Comparison of ENCODE assay signal across 8 cellular contexts in genomic region chr17:63550816-63551639, GRCh38. TPM values are rescaled to one million over a fixed set of nuclear protein-coding genes. Genes with fewer than 3 reads are reported as not detected.
DNase-seq lines count a peak whose midpoint lies in the region; ATAC-seq, FAIRE-seq and TF ChIP-seq lines count a peak whose summit lies in the region.

No MANE protein-coding gene starts in this region.

- 0 to 1% methylated on average over 27 to 32 of the region's 32 CpGs for WGBS in lung, 2 donors
- 2% methylated on average over 18 to 24 of the region's 32 CpGs for WGBS in thyroid gland, 2 donors

- H3K9me3 Mint-ChIP-seq in activated naive CD4-positive, alpha-beta T cell treated with anti-CD3 and anti-CD28 coated beads for 36 hours, result no peaks in the 10 kb centered on the region
- H3K9me3 Mint-ChIP-seq in dendritic cell treated with granulocyte-macrophage colony-stimulating factor and Interleukin-4, amounts not matched to agents 40 ng/mL and 50 ng/mL, for 4 days, result no peaks in the 10 kb centered on the region

- TF ChIP-seq POLR2A in thyroid gland (IDR thresholded peaks at IDR 0.05) (no peak), GM18505 (IDR thresholded peaks at IDR 0.05; ENCODE audit: borderline replicate concordance, extremely low read depth, insufficient read depth, insufficient read length) (no peak)

- H3K27me3 ChIP-seq in lung (ENCODE audit: control insufficient read depth, insufficient read depth), result no peaks in the 10 kb centered on the region
- H3K27me3 ChIP-seq in thyroid gland, result no peaks in the 10 kb centered on the region

- intact Hi-C loops in activated naive CD4-positive, alpha-beta T cell treated with anti-CD3 and anti-CD28 coated beads for 36 hours (cut with micrococcal nuclease), result loop anchor here (1.0 to 2.0 kb wide), 8 partner anchors 49 to 292 kb away; partner anchors contain the start of genes CYB561, FTSJ3, MAP3K3 and PSMC5
- intact Hi-C loops in dendritic cell treated with granulocyte-macrophage colony-stimulating factor and Interleukin-4, amounts not matched to agents 40 ng/mL and 50 ng/mL, for 4 days (cut with micrococcal nuclease), result loop anchor here (1.0 to 5.0 kb wide), 3 partner anchors 46 to 105 kb away; partner anchors contain the start of gene CYB561
- intact Hi-C loops in thyroid gland (cut with DNase I), result no loop called here

- H3K36me3 Mint-ChIP-seq in activated naive CD4-positive, alpha-beta T cell treated with anti-CD3 and anti-CD28 coated beads for 36 hours (ENCODE audit: low read depth), result peaks cover 12% of the 10 kb centered on the region
- H3K36me3 Mint-ChIP-seq in dendritic cell treated with granulocyte-macrophage colony-stimulating factor and Interleukin-4, amounts not matched to agents 40 ng/mL and 50 ng/mL, for 4 days (ENCODE audit: low read depth), result peaks cover 35% of the 10 kb centered on the region

- peak overlapping the region; percentile 61 to 86 for H3K27ac ChIP-seq in lung (ENCODE audit: low read depth in 1 of 2, low read length in 1 of 2)
- peak overlapping the region; percentile 57 to 86 (median 79) for H3K27ac ChIP-seq in thyroid gland

- peak overlapping the region; percentile 82 for H3K4me3 Mint-ChIP-seq in activated naive CD4-positive, alpha-beta T cell treated with anti-CD3 and anti-CD28 coated beads for 36 hours
- H3K4me3 Mint-ChIP-seq in dendritic cell treated with granulocyte-macrophage colony-stimulating factor and Interleukin-4, amounts not matched to agents 40 ng/mL and 50 ng/mL, for 4 days, result peak overlapping the region; percentile 98

- no peaks in the 10 kb centered on the region for H3K27me3 Mint-ChIP-seq in activated naive CD4-positive, alpha-beta T cell treated with anti-CD3 and anti-CD28 coated beads for 36 hours (ENCODE audit: low read depth)
- no peaks in the 10 kb centered on the region for H3K27me3 Mint-ChIP-seq in dendritic cell treated with granulocyte-macrophage colony-stimulating factor and Interleukin-4, amounts not matched to agents 40 ng/mL and 50 ng/mL, for 4 days

- DNase-seq in activated naive CD4-positive, alpha-beta T cell treated with anti-CD3 and anti-CD28 coated beads for 36 hours, result peak; percentile 41
- DNase-seq in activated naive CD4-positive, alpha-beta T cell treated with anti-CD3 and anti-CD28 coated beads, Interleukin-2, amount 50 U/mL, for 16 hours, result no peak
- peak; percentile 51 for DNase-seq in HTR-8/SVneo (ENCODE audit: insufficient read length, low spot score)
- peak; percentile 21 for DNase-seq in SHP77 treated with DMSO at 0.1 percent for 48 hours (lab: John Stamatoyannopoulos, UW)
- no peak for DNase-seq in lung (ENCODE audit: low spot score)
- peak in 1 of 2 donors; percentile 9 for DNase-seq in thyroid gland

- H3K4me3 ChIP-seq in lung, result peak overlapping the region; percentile 75
- H3K4me3 ChIP-seq in thyroid gland (replicated peaks in 1 of 3), result peak overlapping the region; percentile 65 to 99 (median 85)

- no peaks in the 10 kb centered on the region for H3K9me3 ChIP-seq in lung (ENCODE audit: control insufficient read depth in 2 of 2, insufficient read depth in 1 of 2, low read length in 1 of 2)
- H3K9me3 ChIP-seq in thyroid gland, result no peaks in the 10 kb centered on the region

- H3K36me3 ChIP-seq in lung (ENCODE audit: control insufficient read depth in 2 of 2, insufficient read depth in 2 of 2, low read length in 2 of 2) (no peaks in the 10 kb centered on the region), thyroid gland (no peaks in the 10 kb centered on the region)

- TF ChIP-seq CTCF in lung (IDR thresholded peaks at IDR 0.05; ENCODE audit: control extremely low read depth, extremely low read depth) (no peak), thyroid gland (IDR thresholded peaks at IDR 0.05) (peak in 1 of 6 experiments; percentile 1)

- peak overlapping the region; percentile 94 for H3K27ac Mint-ChIP-seq in activated naive CD4-positive, alpha-beta T cell treated with anti-CD3 and anti-CD28 coated beads for 36 hours
- peak overlapping the region; percentile 97 for H3K27ac Mint-ChIP-seq in dendritic cell treated with granulocyte-macrophage colony-stimulating factor and Interleukin-4, amounts not matched to agents 40 ng/mL and 50 ng/mL, for 4 days

- H3K4me1 ChIP-seq in lung (ENCODE audit: control insufficient read depth in 2 of 2, insufficient read depth in 2 of 2, low read length in 2 of 2), result peaks cover 6 to 22% of the 10 kb centered on the region in 2 donors
- peaks cover 27 to 29% of the 10 kb centered on the region in 2 donors for H3K4me1 ChIP-seq in thyroid gland

- H3K4me1 Mint-ChIP-seq in activated naive CD4-positive, alpha-beta T cell treated with anti-CD3 and anti-CD28 coated beads for 36 hours (ENCODE audit: low read depth), result peaks cover 42% of the 10 kb centered on the region
- peaks cover 53% of the 10 kb centered on the region for H3K4me1 Mint-ChIP-seq in dendritic cell treated with granulocyte-macrophage colony-stimulating factor and Interleukin-4, amounts not matched to agents 40 ng/mL and 50 ng/mL, for 4 days (ENCODE audit: low read depth)

- no peak for FAIRE-seq in HTR-8/SVneo (lab: Jason Lieb, UNC)

- CTCF ChIA-PET in activated naive CD4-positive, alpha-beta T cell treated with anti-CD3 and anti-CD28 coated beads for 36 hours (lab: Charles Lee), result interaction anchor here (0.7 to 3.2 kb wide), 2 partner anchors 59 to 61 kb away, joined by 3 to 14 read pairs; no protein-coding TSS in a partner anchor

- no peak for ATAC-seq in lung (ENCODE audit: insufficient read depth, low FRiP score)
- no peak for ATAC-seq in GM18505 (IDR thresholded peaks at IDR 0.05; ENCODE audit: unreplicated experiment)

RNA-seq across cellular contexts. Expression of gene DCAF7, which starts 0.8 kb away (rescaled TPM):
- 100 to 1,000 TPM; 102 to 103 TPM for total RNA-seq in activated naive CD4-positive, alpha-beta T cell treated with anti-CD3 and anti-CD28 coated beads for 36 hours
- total RNA-seq in lung (10 to 100 TPM; 58.7 to 76.6 TPM), thyroid gland (10 to 100 TPM; 35.1 to 44.8 (median 40.5) TPM)
- polyA plus RNA-seq in lung, result 10 to 100 TPM; 21.7 to 29.5 TPM

RNA-seq across cellular contexts. Expression of gene KCNH6, which starts 27.9 kb away (rescaled TPM):
- total RNA-seq in activated naive CD4-positive, alpha-beta T cell treated with anti-CD3 and anti-CD28 coated beads for 36 hours, result not detected
- 1 to 10 TPM in 1 of 2 donors, under 1 TPM in 1; 0.55 to 1.6 TPM for total RNA-seq in lung
- polyA plus RNA-seq in lung, result under 1 TPM; 0.05 to 0.06 TPM
- under 1 TPM in 1 of 4 donors, not detected in 3; 0.67 TPM for total RNA-seq in thyroid gland

RNA-seq across cellular contexts. Expression of gene TACO1, which starts 49.7 kb away (rescaled TPM):
- total RNA-seq in activated naive CD4-positive, alpha-beta T cell treated with anti-CD3 and anti-CD28 coated beads for 36 hours, result 10 to 100 TPM; 27.6 to 28.9 TPM
- total RNA-seq in lung (10 to 100 TPM; 11.1 to 20.7 TPM), thyroid gland (10 to 100 TPM; 15.3 to 17.1 (median 16.0) TPM)
- 10 to 100 TPM; 16.9 to 18.1 TPM for polyA plus RNA-seq in lung

Comparison
In these comparisons a context has a peak if more than half of its experiments do, and no peak if none do; other contexts are left out.
1. DNase-seq: peak in activated naive CD4-positive, alpha-beta T cell treated with anti-CD3 and anti-CD28 coated beads for 36 hours (single experiment), HTR-8/SVneo (single experiment) and SHP77 treated with DMSO at 0.1 percent for 48 hours (single experiment); none in activated naive CD4-positive, alpha-beta T cell treated with anti-CD3 and anti-CD28 coated beads, Interleukin-2, amount 50 U/mL, for 16 hours (single experiment) and lung (single experiment).